Comparison of ENCODE assay signal across 8 cellular contexts in genomic region chr14:94136575-94137331, GRCh38. TPM values are rescaled to one million over a fixed set of nuclear protein-coding genes. Genes with fewer than 3 reads are reported as not detected.
DNase-seq lines count a peak whose midpoint lies in the region; ATAC-seq and TF ChIP-seq lines count a peak whose summit lies in the region.

No MANE protein-coding gene starts in this region.

- DNase-seq in AG08396 (ENCODE audit: low spot score): peak; percentile 84
- peak; percentile 91 for DNase-seq in NCI-H69 (lab: John Stamatoyannopoulos, UW)
- peak; percentile 86 for DNase-seq in activated CD4-positive, alpha-beta T cell treated with anti-CD3 and anti-CD28 coated beads, Interleukin-2, amount 50 U/mL, for 1 hour
- DNase-seq in dermis microvascular lymphatic vessel endothelial cell (ENCODE audit: low read depth in 2 of 2): peak; percentile 67 to 76
- DNase-seq in lung (ENCODE audit: low spot score): peak; percentile 88
- DNase-seq in stimulated activated CD8-positive, alpha-beta memory T cell treated with anti-CD3 and anti-CD28 coated beads, Interleukin-12 subunit alpha, Interleukin-12 subunit beta, amount 100 ng/mL, for 4 hours (ENCODE audit: low read depth): peak; percentile 65

- H3K4me1 ChIP-seq in lung (ENCODE audit: control insufficient read depth in 2 of 2, insufficient read depth in 2 of 2, low read length in 2 of 2): no peaks in the 10 kb centered on the region

- no peak overlapping the region for H3K4me3 ChIP-seq in lung

- no peaks in the 10 kb centered on the region for H3K27me3 ChIP-seq in lung (ENCODE audit: control insufficient read depth, insufficient read depth)

- WGBS in lung, 2 donors: 30 to 33% methylated on average over 18 of the region's 18 CpGs

- H3K9me3 ChIP-seq in lung (ENCODE audit: control insufficient read depth in 2 of 2, insufficient read depth in 1 of 2, low read length in 1 of 2): peaks cover 0 to 1% of the 10 kb centered on the region in 2 donors

- ATAC-seq in GM18858 (IDR thresholded peaks at IDR 0.05; ENCODE audit: unreplicated experiment): peak; percentile 51
- ATAC-seq in HG03280 (IDR thresholded peaks at IDR 0.05; ENCODE audit: unreplicated experiment): peak; percentile 81
- ATAC-seq in lung (ENCODE audit: insufficient read depth, low FRiP score): peak; percentile 89

- no peak overlapping the region for H3K27ac ChIP-seq in lung (ENCODE audit: low read depth in 1 of 2, low read length in 1 of 2)

- H3K36me3 ChIP-seq in lung (ENCODE audit: control insufficient read depth in 2 of 2, insufficient read depth in 2 of 2, low read length in 2 of 2): no peaks in the 10 kb centered on the region

- peak; percentile 98 for TF ChIP-seq CTCF in lung (IDR thresholded peaks at IDR 0.05; ENCODE audit: control extremely low read depth, extremely low read depth)

RNA-seq across cellular contexts. Expression of gene IFI27L2, which starts 7.3 kb away (rescaled TPM):
- total RNA-seq in dermis microvascular lymphatic vessel endothelial cell (5.2 and 8.9 TPM in 2 replicates), lung (10 to 100 TPM; 27.2 to 38.9 TPM)
- polyA plus RNA-seq in lung: 100 to 1,000 TPM; 108 to 127 TPM

RNA-seq across cellular contexts. Expression of gene IFI27, which starts 26.2 kb away (rescaled TPM):
- 54.5 and 62.0 TPM in 2 replicates for total RNA-seq in dermis microvascular lymphatic vessel endothelial cell
- 100 to 1,000 TPM in 1 of 2 donors, 10 to 100 TPM in 1; 94.1 to 308 TPM for total RNA-seq in lung
- polyA plus RNA-seq in lung: 100 to 1,000 TPM; 447 to 883 TPM

RNA-seq across cellular contexts. Expression of gene PPP4R4, which starts 37.4 kb away (rescaled TPM):
- not detected in 2 replicates for total RNA-seq in dermis microvascular lymphatic vessel endothelial cell
- total RNA-seq in lung: 10 to 100 TPM in 1 of 2 donors, 1 to 10 TPM in 1; 5.3 to 25.9 TPM
- polyA plus RNA-seq in lung: 1 to 10 TPM; 1.6 to 2.3 TPM

RNA-seq across cellular contexts. Expression of gene IFI27L1, which starts 55.6 kb away (rescaled TPM):
- total RNA-seq in dermis microvascular lymphatic vessel endothelial cell (7.2 and 13.0 TPM in 2 replicates), lung (10 to 100 TPM; 14.6 to 23.0 TPM)
- 10 to 100 TPM; 16.7 to 41.5 TPM for polyA plus RNA-seq in lung

RNA-seq across cellular contexts. Expression of gene DDX24, which starts 55.8 kb away (rescaled TPM):
- total RNA-seq in dermis microvascular lymphatic vessel endothelial cell: 63.3 and 90.8 TPM in 2 replicates
- 100 to 1,000 TPM; 116 to 138 TPM for total RNA-seq in lung
- 10 to 100 TPM; 78.4 to 98.9 TPM for polyA plus RNA-seq in lung
